17 cellular contexts compared by ENCODE assay signal in the genomic region with DNA sequence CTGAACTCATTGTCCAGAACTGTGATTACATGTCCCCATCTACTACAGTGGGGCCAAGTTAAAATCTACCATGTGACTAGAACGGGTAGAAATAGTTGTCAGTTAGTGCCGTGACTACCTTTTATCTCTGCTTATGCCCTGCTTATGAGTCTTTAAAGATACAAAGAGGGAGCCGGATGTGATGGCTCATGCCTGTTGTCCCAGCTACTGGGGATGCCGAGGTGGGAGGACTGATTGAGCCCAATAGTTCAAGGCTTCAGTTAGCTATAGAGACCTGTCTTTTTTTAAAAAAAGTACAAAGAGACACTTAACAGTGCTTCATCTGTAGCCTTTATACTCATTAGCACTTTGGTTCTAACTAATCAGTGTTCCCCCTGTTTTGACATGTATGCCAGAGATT. TPM values are rescaled to one million over a fixed set of nuclear protein-coding genes. Genes with fewer than 3 reads are reported as not detected.
DNase-seq lines count a peak whose midpoint lies in the region; FAIRE-seq and TF ChIP-seq lines count a peak whose summit lies in the region.
"Had no signal": no experiment of that assay in that cellular context is flagged by ENCODE, and none has a peak within 500 bp of the region (broad histone marks: within the 10 kb centered on the region; RNA-seq: fewer than 3 reads in every experiment).

No MANE protein-coding gene starts in this region.

- no peak overlapping the region for H2BK5ac ChIP-seq in H9 (ENCODE audit: insufficient read length, low read length)

- intact Hi-C loops in dendritic cell treated with granulocyte-macrophage colony-stimulating factor and Interleukin-4, amounts not matched to agents 40 ng/mL and 50 ng/mL, for 4 days (cut with micrococcal nuclease) = no loop called here

- no peaks in the 10 kb centered on the region for H3K79me1 ChIP-seq in H9 (ENCODE audit: insufficient read depth, low read depth, low read length, poor library complexity, severe bottlenecking)

- H2BK15ac ChIP-seq in H9 (ENCODE audit: low read depth, low read length) = no peak overlapping the region

- H3K79me2 ChIP-seq in H9 (ENCODE audit: insufficient read depth, low read length) = no peaks in the 10 kb centered on the region

- no peak overlapping the region for H4K8ac ChIP-seq in H9 (replicated peaks; ENCODE audit: insufficient read length, low read depth, low read length)

- H3K23ac ChIP-seq in H9 (ENCODE audit: insufficient read length, low read depth, low read length) = no peak overlapping the region

- TF ChIP-seq CTCF in H9 (conservative IDR thresholded peaks at IDR 0.05) = no peak

- peaks cover 3 to 17% (median 15%) of the 10 kb centered on the region in 3 experiments; a peak in 6 of 7 replicates for H3K36me3 Mint-ChIP-seq in H9 (ENCODE audit: insufficient read depth in 1 of 3, low read depth in 3 of 3)
- peaks cover 55% of the 10 kb centered on the region for H3K36me3 Mint-ChIP-seq in dendritic cell treated with granulocyte-macrophage colony-stimulating factor and Interleukin-4, amounts not matched to agents 40 ng/mL and 50 ng/mL, for 4 days (ENCODE audit: low read depth)

- no peak overlapping the region for H2BK120ac ChIP-seq in H9 (ENCODE audit: low read depth, low read length, poor library complexity, severe bottlenecking)

- no peak overlapping the region for H3K4me3 Mint-ChIP-seq in H9
- H3K4me3 Mint-ChIP-seq in dendritic cell treated with granulocyte-macrophage colony-stimulating factor and Interleukin-4, amounts not matched to agents 40 ng/mL and 50 ng/mL, for 4 days = no peak overlapping the region
- H3K4me3 Mint-ChIP-seq: CD4-positive, CD25-positive, alpha-beta regulatory T cell; CD8-positive, alpha-beta memory T cell had no signal

- no peak overlapping the region for H3K56ac ChIP-seq in H9 (ENCODE audit: insufficient read length, low read depth, low read length)

- H3K9me3 Mint-ChIP-seq in H9 = no peaks in the 10 kb centered on the region; a peak in 1 of 5 replicates
- H3K9me3 Mint-ChIP-seq in dendritic cell treated with granulocyte-macrophage colony-stimulating factor and Interleukin-4, amounts not matched to agents 40 ng/mL and 50 ng/mL, for 4 days = no peaks in the 10 kb centered on the region
- H3K9me3 Mint-ChIP-seq: CD4-positive, CD25-positive, alpha-beta regulatory T cell; CD8-positive, alpha-beta memory T cell had no signal

- peaks cover 18 to 21% of the 10 kb centered on the region in 2 experiments for H3K4me1 Mint-ChIP-seq in H9
- peaks cover 15% of the 10 kb centered on the region for H3K4me1 Mint-ChIP-seq in dendritic cell treated with granulocyte-macrophage colony-stimulating factor and Interleukin-4, amounts not matched to agents 40 ng/mL and 50 ng/mL, for 4 days (ENCODE audit: low read depth)
- H3K4me1 Mint-ChIP-seq: CD4-positive, CD25-positive, alpha-beta regulatory T cell; CD8-positive, alpha-beta memory T cell had no signal

- TF ChIP-seq POLR2A in GM12892 (IDR thresholded peaks at IDR 0.05; ENCODE audit: low read depth, low read length) = no peak

- H3T11ph ChIP-seq in H9 (ENCODE audit: low read length) = no peak overlapping the region

- no peak overlapping the region for H3K4me2 ChIP-seq in H9 (ENCODE audit: insufficient read depth, insufficient read length, low read length)

- H3K9ac ChIP-seq in H9 (ENCODE audit: extremely low read depth, insufficient read length, low read length) = no peak overlapping the region

- no peak overlapping the region for H2AK5ac ChIP-seq in H9 (ENCODE audit: insufficient read length, low read length)

- no CpG with 5 or more reads among the region's 4 CpGs for WGBS in H9 (ENCODE audit: extremely low coverage, insufficient read length, low lambda C conversion rate)

- no peak overlapping the region for H3K4ac ChIP-seq in H9 (ENCODE audit: low read depth, low read length)

- peak overlapping the region in 2 of 3 experiments; percentile 2 to 46; a peak in 3 of 7 replicates for H3K27ac Mint-ChIP-seq in H9
- peak overlapping the region; percentile 42 for H3K27ac Mint-ChIP-seq in dendritic cell treated with granulocyte-macrophage colony-stimulating factor and Interleukin-4, amounts not matched to agents 40 ng/mL and 50 ng/mL, for 4 days
- H3K27ac Mint-ChIP-seq: CD4-positive, CD25-positive, alpha-beta regulatory T cell; CD8-positive, alpha-beta memory T cell had no signal

- H3K23me2 ChIP-seq in H9 (ENCODE audit: insufficient read length, low read depth, low read length, poor library complexity, severe bottlenecking) = no peaks in the 10 kb centered on the region

- no peaks in the 10 kb centered on the region for H3K27me3 ChIP-seq in H9 (ENCODE audit: insufficient read depth, low read length)
- H3K27me3 ChIP-seq: BE2C had no signal

- H4K20me1 ChIP-seq in H9 (ENCODE audit: control insufficient read depth, insufficient read depth, insufficient read length) = no peaks in the 10 kb centered on the region

- DNase-seq in GM12892 (ENCODE audit: insufficient read length) = no peak
- DNase-seq in H9 = no peak
- no peak for DNase-seq in pons (ENCODE audit: low spot score)
- no peak for DNase-seq in HT-29 (ENCODE audit: low spot score)
- no peak for DNase-seq in NCI-H774 (lab: John Stamatoyannopoulos, UW)
- DNase-seq: ACHN; BE2C; C1 segment of cervical spinal cord; CD4-positive, CD25-positive, alpha-beta regulatory T cell; CD8-positive, alpha-beta memory T cell; COR-L47; HCEC 1CT; IMR-90 had no signal

- no peak overlapping the region for H3K18ac ChIP-seq in H9 (ENCODE audit: insufficient read length, low read depth, low read length)

- H3K27me3 Mint-ChIP-seq in H9 (ENCODE audit: low read depth) = no peaks in the 10 kb centered on the region
- H3K27me3 Mint-ChIP-seq in dendritic cell treated with granulocyte-macrophage colony-stimulating factor and Interleukin-4, amounts not matched to agents 40 ng/mL and 50 ng/mL, for 4 days = no peaks in the 10 kb centered on the region
- H3K27me3 Mint-ChIP-seq: CD4-positive, CD25-positive, alpha-beta regulatory T cell; CD8-positive, alpha-beta memory T cell had no signal

- H4K5ac ChIP-seq in H9 (ENCODE audit: insufficient read length, low read depth, low read length) = no peak overlapping the region

- FAIRE-seq in GM12892 (lab: Jason Lieb, UNC) = peak; percentile 38
- FAIRE-seq: A204.1, D721Med, K562 had no signal

- H4K91ac ChIP-seq in H9 (ENCODE audit: insufficient read length, low read depth, low read length) = no peak overlapping the region

- H2AFZ ChIP-seq in H9 (ENCODE audit: low read length) = no peak overlapping the region

- H3K27ac ChIP-seq in H9 (ENCODE audit: insufficient read length, low read depth, low read length) = no peak overlapping the region

- no peak overlapping the region for H2BK20ac ChIP-seq in H9 (ENCODE audit: low read depth, low read length, poor library complexity, severe bottlenecking)

- H3K4me1 ChIP-seq in H9 (ENCODE audit: insufficient read depth, low read length) = no peaks in the 10 kb centered on the region
- H3K4me1 ChIP-seq: BE2C had no signal

- H3K9me3 ChIP-seq in H9 (ENCODE audit: control insufficient read depth, low read depth, low read length) = no peaks in the 10 kb centered on the region
- H3K9me3 ChIP-seq: BE2C had no signal

- H3K14ac ChIP-seq in H9 (ENCODE audit: insufficient read depth, low read length) = no peak overlapping the region

- no peak overlapping the region for H2BK12ac ChIP-seq in H9 (ENCODE audit: insufficient read length, low read depth, low read length)

RNA-seq across cellular contexts. Expression of gene NBEAL1, which starts 44.9 kb away (rescaled TPM):
- polyA plus RNA-seq in GM12892 (2012; ENCODE audit: missing spikeins) = 10.0 TPM
- total RNA-seq in H9 (2021) = 10.1 and 12.6 TPM in 2 replicates
- total RNA-seq in HT-29 (2014; rRNA removed; shearing (Covaris generic)) = 13.1 and 14.1 TPM in 2 replicates
